6 cellular contexts compared by ENCODE assay signal in the genomic region with DNA sequence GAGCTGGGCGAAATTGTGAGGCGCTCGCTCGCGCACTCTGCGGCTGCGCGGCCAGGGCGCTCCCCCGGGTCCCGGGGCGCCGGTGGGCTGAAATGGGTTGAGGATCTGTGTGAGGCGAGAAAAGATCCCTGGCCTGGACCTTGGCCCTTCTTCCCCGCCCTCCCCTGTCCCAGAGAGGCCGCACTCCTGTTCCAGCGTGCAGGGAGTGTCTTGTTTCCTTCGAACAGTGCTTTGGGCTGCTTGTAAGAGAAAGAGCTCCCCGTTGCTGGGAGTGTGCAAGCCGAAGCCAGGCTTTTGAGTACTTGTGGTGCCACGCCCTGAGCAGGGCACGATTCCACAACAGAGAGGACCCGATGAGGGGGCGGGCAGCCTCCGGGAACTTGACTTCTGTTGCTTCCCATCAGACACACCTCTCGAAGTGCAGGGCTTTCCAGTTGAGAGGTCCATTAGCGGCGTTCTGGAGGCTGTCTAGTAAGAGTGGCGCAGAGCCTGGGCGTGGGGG. TPM values are rescaled to one million over a fixed set of nuclear protein-coding genes. Genes with fewer than 3 reads are reported as not detected.
A peak's percentile ranks its signal among the peaks of the same experiment; 100 is the strongest.
DNase-seq lines count a peak whose midpoint lies in the region; ATAC-seq and TF ChIP-seq lines count a peak whose summit lies in the region.

No MANE protein-coding gene starts in this region.

- H3K9me3 ChIP-seq in body of pancreas (no peaks in the 10 kb centered on the region), neural cell (ENCODE audit: low read length) (no peaks in the 10 kb centered on the region)

- H3K27me3 Mint-ChIP-seq in activated naive CD4-positive, alpha-beta T cell treated with anti-CD3 and anti-CD28 coated beads, Interleukin-2, amount 10 ng/mL, durations not matched to agents 7 days and 5 days: no peaks in the 10 kb centered on the region

- TF ChIP-seq CTCF in body of pancreas (IDR thresholded peaks at IDR 0.05) (no peak), neural cell (IDR thresholded peaks at IDR 0.05; ENCODE audit: poor library complexity, severe bottlenecking) (no peak)

- peaks cover 18% of the 10 kb centered on the region for H3K79me2 ChIP-seq in neural cell (replicated peaks; ENCODE audit: insufficient read depth, low read length)

- H3K9me2 ChIP-seq in neural cell (ENCODE audit: insufficient read depth, low read length): no peaks in the 10 kb centered on the region

- H4K20me1 ChIP-seq in neural cell (ENCODE audit: insufficient read depth): no peaks in the 10 kb centered on the region

- H3K27ac Mint-ChIP-seq in activated naive CD4-positive, alpha-beta T cell treated with anti-CD3 and anti-CD28 coated beads, Interleukin-2, amount 10 ng/mL, durations not matched to agents 7 days and 5 days: peak overlapping the region; percentile 87

- TF ChIP-seq POLR2A in body of pancreas (IDR thresholded peaks at IDR 0.05): no peak

- H3K27me3 ChIP-seq in body of pancreas (no peaks in the 10 kb centered on the region), neural cell (ENCODE audit: insufficient read depth, low read depth, low read length) (no peaks in the 10 kb centered on the region)

- H3K4me1 Mint-ChIP-seq in activated naive CD4-positive, alpha-beta T cell treated with anti-CD3 and anti-CD28 coated beads, Interleukin-2, amount 10 ng/mL, durations not matched to agents 7 days and 5 days: peaks cover 30% of the 10 kb centered on the region

- peak overlapping the region; percentile 95 for H3K4me2 ChIP-seq in neural cell (ENCODE audit: low read length)

- 2% methylated on average over 30 of the region's 30 CpGs; no CpG with 5 or more reads in 1 of the 2 donors for WGBS in body of pancreas, 2 donors

- H3K4me1 ChIP-seq in body of pancreas: peaks cover 28% of the 10 kb centered on the region

- H3K27ac ChIP-seq in body of pancreas: peak overlapping the region; percentile 58 to 85 (median 76)
- H3K27ac ChIP-seq in neural cell (ENCODE audit: low read length): peak overlapping the region; percentile 91

- no peak for TF ChIP-seq EP300 in neural cell (conservative IDR thresholded peaks at IDR 0.05; ENCODE audit: poor library complexity, severe bottlenecking)

- no peak for TF ChIP-seq RAD21 in neural cell (conservative IDR thresholded peaks at IDR 0.05)

- no peaks in the 10 kb centered on the region for H3K9me3 Mint-ChIP-seq in activated naive CD4-positive, alpha-beta T cell treated with anti-CD3 and anti-CD28 coated beads, Interleukin-2, amount 10 ng/mL, durations not matched to agents 7 days and 5 days

- ATAC-seq in body of pancreas: no peak
- no peak for ATAC-seq in HG02852 (IDR thresholded peaks at IDR 0.05; ENCODE audit: unreplicated experiment)

- H3K36me3 ChIP-seq in body of pancreas (replicated peaks in 1 of 2; ENCODE audit: insufficient read depth in 1 of 2, low read depth in 2 of 2) (peaks cover 0 to 8% of the 10 kb centered on the region in 2 donors), neural cell (ENCODE audit: insufficient read depth, low read length) (no peaks in the 10 kb centered on the region)

- CTCF ChIA-PET in activated naive CD4-positive, alpha-beta T cell treated with anti-CD3 and anti-CD28 coated beads, Interleukin-2, amount 10 ng/mL, durations not matched to agents 7 days and 5 days (lab: Charles Lee): interaction anchor here (1.5 to 1.9 kb wide), 2 partner anchors 21 to 61 kb away, joined by 3 to 5 read pairs; no protein-coding TSS in a partner anchor

- intact Hi-C loops in body of pancreas (cut with DNase I): no loop called here

- H3K4me3 ChIP-seq in body of pancreas: peak overlapping the region; percentile 57 to 91
- peak overlapping the region; percentile 86 for H3K4me3 ChIP-seq in neural cell (ENCODE audit: low read length)

- H3K4me3 Mint-ChIP-seq in activated naive CD4-positive, alpha-beta T cell treated with anti-CD3 and anti-CD28 coated beads, Interleukin-2, amount 10 ng/mL, durations not matched to agents 7 days and 5 days: peak overlapping the region; percentile 83

- peaks cover 1% of the 10 kb centered on the region for H3K36me3 Mint-ChIP-seq in activated naive CD4-positive, alpha-beta T cell treated with anti-CD3 and anti-CD28 coated beads, Interleukin-2, amount 10 ng/mL, durations not matched to agents 7 days and 5 days

- no peaks in the 10 kb centered on the region for H3F3A ChIP-seq in neural cell (ENCODE audit: insufficient read depth, low read length, poor library complexity, severe bottlenecking)

- DNase-seq in activated naive CD4-positive, alpha-beta T cell treated with anti-CD3 and anti-CD28 coated beads, Interleukin-2, amount 10 ng/mL, durations not matched to agents 7 days and 5 days: no peak
- no peak for DNase-seq in activated naive CD4-positive, alpha-beta T cell treated with Interleukin-2 at 50 U/mL for 16 hours
- DNase-seq in body of pancreas (no peak), SIG-M5 (lab: John Stamatoyannopoulos, UW) (no peak)

- peak overlapping the region; percentile 83 for H3K9ac ChIP-seq in neural cell (ENCODE audit: low read length)

- H2AFZ ChIP-seq in neural cell (ENCODE audit: low read depth, low read length): peak overlapping the region; percentile 46

TF ChIP-seq in neural cell, 6 proteins besides CTCF, POLR2A, EP300 and RAD21:
- TF ChIP-seq SMC3 (conservative IDR thresholded peaks at IDR 0.05; ENCODE audit: poor library complexity): no peak

RNA-seq across cellular contexts. Expression of a gene that starts 0.5 kb away (rescaled TPM):
- 1 to 10 TPM; 2.9 to 7.9 TPM for total RNA-seq in body of pancreas
- polyA plus RNA-seq in neural cell: 31.1 and 31.5 TPM in 2 replicates
- 20.6 and 26.1 TPM in 2 replicates for polyA minus RNA-seq in neural cell

RNA-seq across cellular contexts. Expression of a gene that starts 29.2 kb away (rescaled TPM):
- 100 to 1,000 TPM in 1 of 2 donors, 10 to 100 TPM in 1; 84.8 to 112 TPM for total RNA-seq in body of pancreas
- polyA plus RNA-seq in neural cell: 14.3 and 21.2 TPM in 2 replicates
- 17.5 and 19.3 TPM in 2 replicates for polyA minus RNA-seq in neural cell

RNA-seq across cellular contexts. Expression of a gene that starts 29.8 kb away (rescaled TPM):
- total RNA-seq in body of pancreas: 10 to 100 TPM; 32.7 to 52.1 TPM
- polyA plus RNA-seq in neural cell: 50.5 and 62.8 TPM in 2 replicates
- 74.4 and 77.9 TPM in 2 replicates for polyA minus RNA-seq in neural cell

RNA-seq across cellular contexts. Expression of a gene that starts 45.0 kb away (rescaled TPM):
- 10 to 100 TPM; 11.9 to 36.6 TPM for total RNA-seq in body of pancreas
- polyA plus RNA-seq in neural cell: 42.4 and 73.6 TPM in 2 replicates
- 23.9 and 27.1 TPM in 2 replicates for polyA minus RNA-seq in neural cell

RNA-seq across cellular contexts. Expression of a gene that starts 53.3 kb away (rescaled TPM):
- 100 to 1,000 TPM; 104 to 108 TPM for total RNA-seq in body of pancreas
- polyA plus RNA-seq in neural cell: 128 and 160 TPM in 2 replicates
- polyA minus RNA-seq in neural cell: 70.7 and 73.8 TPM in 2 replicates
